ENCODE assay signal across 11 cellular contexts in the genomic region with DNA sequence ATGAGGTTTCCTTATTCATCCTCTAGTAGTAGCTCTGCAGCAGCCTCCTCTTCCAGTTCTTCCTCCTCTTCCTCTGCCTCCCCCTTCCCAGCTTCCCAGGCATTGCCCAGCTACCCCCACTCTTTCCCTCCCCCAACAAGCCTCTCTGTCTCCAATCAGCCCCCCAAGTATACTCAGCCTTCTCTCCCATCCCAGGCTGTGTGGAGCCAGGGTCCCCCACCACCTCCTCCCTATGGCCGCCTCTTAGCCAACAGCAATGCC. TPM values are rescaled to one million over a fixed set of nuclear protein-coding genes. Genes with fewer than 3 reads are reported as not detected.
DNase-seq lines count a peak whose midpoint lies in the region; ATAC-seq and TF ChIP-seq lines count a peak whose summit lies in the region.
"Had no signal": no experiment of that assay in that cellular context is flagged by ENCODE, and none has a peak within 500 bp of the region (broad histone marks: within the 10 kb centered on the region; RNA-seq: fewer than 3 reads in every experiment).

No MANE protein-coding gene starts in this region.

- no peaks in the 10 kb centered on the region for H3K9me3 Mint-ChIP-seq in activated CD4-positive, alpha-beta T cell treated with anti-CD3 and anti-CD28 coated beads, Interleukin-2, amount 10 ng/mL, durations not matched to agents 7 days and 5 days
- H3K9me3 Mint-ChIP-seq in effector memory CD8-positive, alpha-beta T cell = no peaks in the 10 kb centered on the region
- no peaks in the 10 kb centered on the region for H3K9me3 Mint-ChIP-seq in stimulated activated memory B cell treated with anti-CD40 and anti-IgM and Interleukin-4, amounts not matched to agents 10 μg/mL and 1 μg/mL and 100 μg/mL, for 72 hours

- peak overlapping the region; percentile 96; the same call in 1 of the 2 replicates for H3K9ac ChIP-seq in OCI-LY3 (ENCODE audit: low read length)

- no peaks in the 10 kb centered on the region for H4K20me1 ChIP-seq in OCI-LY3 (ENCODE audit: insufficient read depth, low read length)

- no peak for ATAC-seq in effector memory CD8-positive, alpha-beta T cell (replicated peaks)
- peak; percentile 0 for ATAC-seq in stimulated activated memory B cell treated with anti-CD40 and anti-IgM and Interleukin-4, amounts not matched to agents 10 μg/mL and 1 μg/mL and 100 μg/mL, for 72 hours

- peak overlapping the region; percentile 92 for H3K4me2 ChIP-seq in OCI-LY3 (ENCODE audit: low read length)

- TF ChIP-seq CTCF in OCI-LY3 (IDR thresholded peaks at IDR 0.05; ENCODE audit: low read depth, low read length) (no peak), GM20000 (IDR thresholded peaks at IDR 0.05; ENCODE audit: extremely low read depth, missing control alignments) (no peak)

- H3K9me3 ChIP-seq in OCI-LY3 (ENCODE audit: insufficient read depth, low read length) = no peaks in the 10 kb centered on the region
- H3K9me3 ChIP-seq: SJSA1 had no signal

- H3K4me1 Mint-ChIP-seq in activated CD4-positive, alpha-beta T cell treated with anti-CD3 and anti-CD28 coated beads, Interleukin-2, amount 10 ng/mL, durations not matched to agents 7 days and 5 days = peaks cover 62% of the 10 kb centered on the region
- H3K4me1 Mint-ChIP-seq in effector memory CD8-positive, alpha-beta T cell (ENCODE audit: low read depth in 2 of 2) = peaks cover 19 to 24% of the 10 kb centered on the region in 2 donors
- H3K4me1 Mint-ChIP-seq in stimulated activated memory B cell treated with anti-CD40 and anti-IgM and Interleukin-4, amounts not matched to agents 10 μg/mL and 1 μg/mL and 100 μg/mL, for 72 hours = peaks cover 62% of the 10 kb centered on the region

- H3K27ac ChIP-seq in OCI-LY3 (ENCODE audit: low read length) = peak overlapping the region; percentile 75
- H3K27ac ChIP-seq: SJSA1 had no signal

- no peak for DNase-seq in activated CD4-positive, alpha-beta T cell treated with anti-CD3 and anti-CD28 coated beads, Interleukin-2, amount 10 ng/mL, durations not matched to agents 7 days and 5 days
- no peak for DNase-seq in activated CD4-positive, alpha-beta T cell treated with anti-CD3 and anti-CD28 coated beads for 48 hours
- no peak for DNase-seq in effector memory CD8-positive, alpha-beta T cell
- DNase-seq in DMS53 treated with DMSO at 0.1 percent for 48 hours (lab: John Stamatoyannopoulos, UW; ENCODE audit: unreplicated experiment) = no peak
- DNase-seq in GM20000 (ENCODE audit: low spot score) = no peak
- DNase-seq in middle frontal gyrus (ENCODE audit: extremely low spot score, low spot score) = no peak

- H3K36me3 Mint-ChIP-seq in activated CD4-positive, alpha-beta T cell treated with anti-CD3 and anti-CD28 coated beads, Interleukin-2, amount 10 ng/mL, durations not matched to agents 7 days and 5 days (ENCODE audit: low read depth) = peaks cover 31% of the 10 kb centered on the region
- H3K36me3 Mint-ChIP-seq in effector memory CD8-positive, alpha-beta T cell (ENCODE audit: insufficient read depth) = peaks cover 20% of the 10 kb centered on the region
- peaks cover 56% of the 10 kb centered on the region for H3K36me3 Mint-ChIP-seq in stimulated activated memory B cell treated with anti-CD40 and anti-IgM and Interleukin-4, amounts not matched to agents 10 μg/mL and 1 μg/mL and 100 μg/mL, for 72 hours

- CTCF ChIA-PET in activated CD4-positive, alpha-beta T cell treated with anti-CD3 and anti-CD28 coated beads, Interleukin-2, amount 10 ng/mL, durations not matched to agents 7 days and 5 days (lab: Charles Lee) = interaction anchor here (1.3 to 17.8 kb wide), 4 partner anchors 8 to 63 kb away, joined by 4 to 388 read pairs (median 11); a partner anchor contains a TSS

- peak overlapping the region; percentile 92 for H3K4me3 ChIP-seq in OCI-LY3 (ENCODE audit: low read length)
- H3K4me3 ChIP-seq: SJSA1 had no signal

- POLR2A ChIA-PET in activated CD4-positive, alpha-beta T cell treated with anti-CD3 and anti-CD28 coated beads, Interleukin-2, amount 10 ng/mL, durations not matched to agents 7 days and 5 days (lab: Charles Lee) = no interaction called here

- H3K27me3 ChIP-seq in OCI-LY3 (ENCODE audit: low read depth, low read length) = no peaks in the 10 kb centered on the region
- H3K27me3 ChIP-seq: SJSA1 had no signal

- no peaks in the 10 kb centered on the region for H3K27me3 Mint-ChIP-seq in activated CD4-positive, alpha-beta T cell treated with anti-CD3 and anti-CD28 coated beads, Interleukin-2, amount 10 ng/mL, durations not matched to agents 7 days and 5 days
- H3K27me3 Mint-ChIP-seq in effector memory CD8-positive, alpha-beta T cell = no peaks in the 10 kb centered on the region
- H3K27me3 Mint-ChIP-seq in stimulated activated memory B cell treated with anti-CD40 and anti-IgM and Interleukin-4, amounts not matched to agents 10 μg/mL and 1 μg/mL and 100 μg/mL, for 72 hours = no peaks in the 10 kb centered on the region

- H3K4me1 ChIP-seq in OCI-LY3 (ENCODE audit: low read length) = peaks cover 14% of the 10 kb centered on the region

- H3K4me3 Mint-ChIP-seq in activated CD4-positive, alpha-beta T cell treated with anti-CD3 and anti-CD28 coated beads, Interleukin-2, amount 10 ng/mL, durations not matched to agents 7 days and 5 days = peak overlapping the region; percentile 81
- peak overlapping the region; percentile 78 to 80 for H3K4me3 Mint-ChIP-seq in effector memory CD8-positive, alpha-beta T cell
- peak overlapping the region; percentile 75 for H3K4me3 Mint-ChIP-seq in stimulated activated memory B cell treated with anti-CD40 and anti-IgM and Interleukin-4, amounts not matched to agents 10 μg/mL and 1 μg/mL and 100 μg/mL, for 72 hours

- peaks cover 27% of the 10 kb centered on the region for H3K79me2 ChIP-seq in OCI-LY3 (ENCODE audit: low read length)

- no peak overlapping the region for H2AFZ ChIP-seq in OCI-LY3 (ENCODE audit: low read depth, low read length)

- H3K27ac Mint-ChIP-seq in activated CD4-positive, alpha-beta T cell treated with anti-CD3 and anti-CD28 coated beads, Interleukin-2, amount 10 ng/mL, durations not matched to agents 7 days and 5 days = peak overlapping the region; percentile 97
- peak overlapping the region; percentile 95 to 98 for H3K27ac Mint-ChIP-seq in effector memory CD8-positive, alpha-beta T cell
- H3K27ac Mint-ChIP-seq in stimulated activated memory B cell treated with anti-CD40 and anti-IgM and Interleukin-4, amounts not matched to agents 10 μg/mL and 1 μg/mL and 100 μg/mL, for 72 hours = peak overlapping the region; percentile 96

- H3K36me3 ChIP-seq in OCI-LY3 (replicated peaks; ENCODE audit: low read depth, low read length) = peaks cover 13% of the 10 kb centered on the region

RNA-seq across cellular contexts. Expression of a gene that starts 7.3 kb away (rescaled TPM):
- not detected for total RNA-seq in activated CD4-positive, alpha-beta T cell treated with anti-CD3 and anti-CD28 coated beads, Interleukin-2, amount 10 ng/mL, durations not matched to agents 7 days and 5 days
- total RNA-seq: dermis microvascular lymphatic vessel endothelial cell, SJSA1, urinary bladder had no signal

RNA-seq across cellular contexts. Expression of a gene that starts 7.5 kb away (rescaled TPM):
- 100 to 1,000 TPM; 156 to 181 TPM for total RNA-seq in activated CD4-positive, alpha-beta T cell treated with anti-CD3 and anti-CD28 coated beads, Interleukin-2, amount 10 ng/mL, durations not matched to agents 7 days and 5 days

RNA-seq across cellular contexts. Expression of a gene that starts 8.5 kb away (rescaled TPM):
- 10 to 100 TPM; 27.3 to 27.6 TPM for total RNA-seq in activated CD4-positive, alpha-beta T cell treated with anti-CD3 and anti-CD28 coated beads, Interleukin-2, amount 10 ng/mL, durations not matched to agents 7 days and 5 days

RNA-seq across cellular contexts. Expression of a gene that starts 14.8 kb away (rescaled TPM):
- 100 to 1,000 TPM; 346 to 354 TPM for total RNA-seq in activated CD4-positive, alpha-beta T cell treated with anti-CD3 and anti-CD28 coated beads, Interleukin-2, amount 10 ng/mL, durations not matched to agents 7 days and 5 days
- total RNA-seq: SJSA1 had no signal

RNA-seq across cellular contexts. Expression of a gene that starts 21.9 kb away (rescaled TPM):
- 100 to 1,000 TPM; 156 to 160 TPM for total RNA-seq in activated CD4-positive, alpha-beta T cell treated with anti-CD3 and anti-CD28 coated beads, Interleukin-2, amount 10 ng/mL, durations not matched to agents 7 days and 5 days
